In genomic region chr20:14044712-14045276, GRCh38 we compare ENCODE assay signal across 7 cellular contexts. TPM values are rescaled to one million over a fixed set of nuclear protein-coding genes. Genes with fewer than 3 reads are reported as not detected.
"Had no signal": no experiment of that assay in that cellular context is flagged by ENCODE, and none has a peak within 500 bp of the region (broad histone marks: within the 10 kb centered on the region; RNA-seq: fewer than 3 reads in every experiment).

No MANE protein-coding gene starts in this region.

RNA-seq across cellular contexts. Expression of gene SEL1L2, which starts 54.4 kb away (rescaled TPM):
- total RNA-seq: suprapubic skin, thoracic aorta, thyroid gland, tibial nerve, transverse colon, vagina had no signal
- polyA plus RNA-seq: stomach had no signal
